In the genomic region with DNA sequence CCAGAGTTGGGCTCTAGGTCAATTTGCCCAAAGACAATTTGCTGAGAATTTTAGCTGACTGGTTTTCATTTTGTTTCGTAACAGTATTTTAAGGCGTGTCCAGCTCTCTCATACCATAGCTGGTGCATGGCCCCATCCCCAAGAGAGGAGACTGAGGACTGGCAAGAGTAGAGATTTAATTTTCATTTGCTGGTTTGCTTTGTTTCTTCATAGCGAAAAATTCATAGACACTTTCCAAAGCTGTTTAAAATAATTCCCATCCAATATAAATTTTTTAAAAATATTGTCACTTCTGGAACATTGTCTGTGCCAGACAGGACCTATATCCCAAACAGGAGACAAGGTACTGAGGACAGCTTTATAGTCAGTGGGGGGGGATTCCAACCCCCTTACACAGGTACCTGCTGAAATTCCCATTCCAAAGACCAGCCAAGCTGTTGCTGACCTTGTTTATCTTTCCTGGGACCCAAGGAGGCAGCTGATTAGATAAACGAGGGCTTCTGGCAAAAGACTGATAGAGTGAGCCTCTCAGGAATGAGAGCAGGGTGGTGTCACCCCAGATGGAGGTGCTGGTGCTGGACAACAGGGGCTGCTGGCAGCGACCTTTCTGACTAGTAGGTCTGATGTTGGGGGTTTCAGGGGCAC, we compare ENCODE assay signal across 16 cellular contexts. TPM values are rescaled to one million over a fixed set of nuclear protein-coding genes. Genes with fewer than 3 reads are reported as not detected.
DNase-seq lines count a peak whose midpoint lies in the region; ATAC-seq and TF ChIP-seq lines count a peak whose summit lies in the region.
"Had no signal": no experiment of that assay in that cellular context is flagged by ENCODE, and none has a peak within 500 bp of the region (broad histone marks: within the 10 kb centered on the region; RNA-seq: fewer than 3 reads in every experiment).

No MANE protein-coding gene starts in this region.

- peaks cover 42% of the 10 kb centered on the region for H3K4me1 ChIP-seq in IMR-90 (ENCODE audit: control insufficient read depth, insufficient read depth, low read length)
- no peaks in the 10 kb centered on the region for H3K4me1 ChIP-seq in OCI-LY7 (ENCODE audit: insufficient read depth, low read length, poor library complexity, severe bottlenecking)

- H3K14ac ChIP-seq in IMR-90 (replicated peaks; ENCODE audit: low read depth, low read length), result peak overlapping the region; percentile 15; the same call in 1 of the 2 replicates

- no peaks in the 10 kb centered on the region for H3K27me3 ChIP-seq in IMR-90 (ENCODE audit: control insufficient read depth, insufficient read depth, low read length)

- no peak overlapping the region for H3K27ac Mint-ChIP-seq in activated naive CD8-positive, alpha-beta T cell treated with anti-CD3 and anti-CD28 coated beads, Interleukin-2, amount 50 U/mL, for 24 hours
- H3K27ac Mint-ChIP-seq: activated CD8-positive, alpha-beta T cell treated with anti-CD3 and anti-CD28 coated beads for 36 hours; memory B cell had no signal

- TF ChIP-seq CTCF in IMR-90 (conservative IDR thresholded peaks at IDR 0.05; ENCODE audit: low read depth, low read length) (no peak), OCI-LY7 (conservative IDR thresholded peaks at IDR 0.05; ENCODE audit: low read length) (no peak)

- H4K5ac ChIP-seq in IMR-90 (ENCODE audit: low read depth, low read length), result peak overlapping the region; percentile 16; the same call in 1 of the 2 replicates

- WGBS in IMR-90 (ENCODE audit: extremely low coverage in 2 of 2, insufficient read length in 1 of 2), 2 experiments, result no CpG with 5 or more reads among the region's 5 CpGs

- no peak overlapping the region for H3K23ac ChIP-seq in IMR-90 (ENCODE audit: low read depth, low read length)

- no peaks in the 10 kb centered on the region for H3K4me1 Mint-ChIP-seq in activated naive CD8-positive, alpha-beta T cell treated with anti-CD3 and anti-CD28 coated beads, Interleukin-2, amount 50 U/mL, for 24 hours

- CTCF ChIA-PET in IMR-90 (lab: Yijun Ruan, JAX) (interaction anchor here (1.0 to 1.3 kb wide), 2 partner anchors 164 to 189 kb away, joined by 3 to 4 read pairs; no protein-coding TSS in a partner anchor), OCI-LY7 (lab: Charles Lee; ENCODE audit: unreplicated experiment) (no interaction called here)

- H3K79me2 ChIP-seq in OCI-LY7 (ENCODE audit: insufficient read depth, low read depth, low read length), result no peaks in the 10 kb centered on the region

- H3K9me1 ChIP-seq in IMR-90 (ENCODE audit: insufficient read depth, low read length), result peaks cover 28% of the 10 kb centered on the region

- peak overlapping the region; percentile 52 for H3K4ac ChIP-seq in IMR-90 (ENCODE audit: low read depth, low read length)

- peak overlapping the region; percentile 87; the same call in 1 of the 2 replicates for H2AK5ac ChIP-seq in IMR-90 (ENCODE audit: low read depth, low read length)

- H3K27ac ChIP-seq in IMR-90 (ENCODE audit: insufficient read depth, low read length), result no peak overlapping the region
- H3K27ac ChIP-seq in caudate nucleus (ENCODE audit: low read depth, low read length), result peak overlapping the region; percentile 4
- H3K27ac ChIP-seq in substantia nigra (ENCODE audit: low read depth, low read length, poor library complexity, severe bottlenecking), result peak overlapping the region; percentile 96
- H3K27ac ChIP-seq in OCI-LY7 (ENCODE audit: low read depth, low read length, poor library complexity, severe bottlenecking), result no peak overlapping the region
- H3K27ac ChIP-seq: VCaP had no signal

- peak overlapping the region; percentile 38; the same call in 1 of the 2 replicates for H4K91ac ChIP-seq in IMR-90 (ENCODE audit: insufficient read depth, low read depth, low read length)

- TF ChIP-seq POLR2A in IMR-90 (IDR thresholded peaks at IDR 0.05; ENCODE audit: low read depth, low read length), result no peak

- no peak for TF ChIP-seq RAD21 in IMR-90 (IDR thresholded peaks at IDR 0.05; ENCODE audit: low read length)

- H3K4me3 ChIP-seq in IMR-90 (ENCODE audit: insufficient read depth, low read depth, low read length), result no peak overlapping the region
- H3K4me3 ChIP-seq in OCI-LY7 (ENCODE audit: low read depth, low read length, poor library complexity, severe bottlenecking), result no peak overlapping the region

- DNase-seq in IMR-90 (no peak), caudate nucleus (lab: John Stamatoyannopoulos, UW) (no peak), left ventricle myocardium superior (no peak), substantia nigra (lab: John Stamatoyannopoulos, UW) (no peak), inferior parietal cortex (ENCODE audit: extremely low spot score) (no peak), OCI-LY7 (ENCODE audit: low spot score) (no peak)
- no peak for DNase-seq in activated CD4-positive, alpha-beta T cell treated with anti-CD3 and anti-CD28 coated beads, Interleukin-2, amount 50 U/mL, for 1 hour
- DNase-seq in activated naive CD8-positive, alpha-beta T cell treated with anti-CD3 and anti-CD28 coated beads, Interleukin-2, amount 50 U/mL, for 24 hours, result no peak
- DNase-seq: activated CD8-positive, alpha-beta T cell treated with anti-CD3 and anti-CD28 coated beads for 36 hours; AML-193; NCI-H1694 treated with DMSO at 0.1 percent for 48 hours; NCI-H510A; OCI-M1 had no signal

- H3K36me3 Mint-ChIP-seq in activated naive CD8-positive, alpha-beta T cell treated with anti-CD3 and anti-CD28 coated beads, Interleukin-2, amount 50 U/mL, for 24 hours (ENCODE audit: low read depth), result no peaks in the 10 kb centered on the region

- no peak overlapping the region for H2AK9ac ChIP-seq in IMR-90 (replicated peaks; ENCODE audit: low read depth, low read length, poor library complexity)

- H3K4me2 ChIP-seq in IMR-90 (ENCODE audit: low read depth, low read length), result no peak overlapping the region
- H3K4me2 ChIP-seq in OCI-LY7 (ENCODE audit: low read length), result no peak overlapping the region

- POLR2A ChIA-PET in IMR-90 (lab: Charles Lee; ENCODE audit: unreplicated experiment) (no interaction called here), OCI-LY7 (lab: Charles Lee) (no interaction called here)

- peak overlapping the region in 1 of 2 experiments; percentile 33; a peak in 1 of 4 replicates for H4K8ac ChIP-seq in IMR-90 (ENCODE audit: low read depth in 2 of 2, low read length in 2 of 2)

- H3K9me3 ChIP-seq in IMR-90 (ENCODE audit: control insufficient read depth, insufficient read depth, low read length) (no peaks in the 10 kb centered on the region), OCI-LY7 (ENCODE audit: low read length) (no peaks in the 10 kb centered on the region)

- H3K9me2 ChIP-seq in OCI-LY7 (ENCODE audit: insufficient read depth, low read length), result no peaks in the 10 kb centered on the region

- H4K20me1 ChIP-seq in IMR-90 (ENCODE audit: insufficient read depth, low read length), result peaks cover 3% of the 10 kb centered on the region; the same call in 1 of the 2 replicates
- no peaks in the 10 kb centered on the region for H4K20me1 ChIP-seq in OCI-LY7 (ENCODE audit: insufficient read depth, low read length)

- no peak overlapping the region for H3K9ac ChIP-seq in IMR-90 (ENCODE audit: low read depth, low read length)

- peak overlapping the region; percentile 5 for H2AFZ ChIP-seq in IMR-90 (replicated peaks; ENCODE audit: low read length, poor library complexity)
- no peak overlapping the region for H2AFZ ChIP-seq in OCI-LY7 (ENCODE audit: low read length)

- H3K36me3 ChIP-seq in IMR-90 (ENCODE audit: control insufficient read depth, insufficient read depth, low read length) (no peaks in the 10 kb centered on the region), OCI-LY7 (ENCODE audit: insufficient read depth, low read length) (no peaks in the 10 kb centered on the region)

- intact Hi-C loops in IMR-90 (cut with micrococcal nuclease), result no loop called here
- intact Hi-C loops in left ventricle myocardium superior (cut with micrococcal nuclease), result no loop called here
- intact Hi-C loops in OCI-LY7 (cut with micrococcal nuclease; ENCODE audit: unreplicated experiment), result no loop called here

- H3K56ac ChIP-seq in IMR-90 (ENCODE audit: extremely low read depth, insufficient read depth, low read length), result no peak overlapping the region

- H3K18ac ChIP-seq in IMR-90 (ENCODE audit: low read depth, low read length), result peak overlapping the region; percentile 21

- H3K4me3 Mint-ChIP-seq in activated naive CD8-positive, alpha-beta T cell treated with anti-CD3 and anti-CD28 coated beads, Interleukin-2, amount 50 U/mL, for 24 hours, result no peak overlapping the region
- H3K4me3 Mint-ChIP-seq: activated CD8-positive, alpha-beta T cell treated with anti-CD3 and anti-CD28 coated beads for 36 hours; memory B cell; neural crest cell had no signal

- H2BK120ac ChIP-seq in IMR-90 (ENCODE audit: low read depth, low read length), result peak overlapping the region; percentile 67

- H2BK15ac ChIP-seq in IMR-90 (ENCODE audit: low read depth, low read length), result peak overlapping the region; percentile 77; the same call in 2 of the 3 replicates

- no peak overlapping the region for H2BK5ac ChIP-seq in IMR-90 (ENCODE audit: low read depth, low read length, poor library complexity, severe bottlenecking)

- H3K27me3 Mint-ChIP-seq in activated naive CD8-positive, alpha-beta T cell treated with anti-CD3 and anti-CD28 coated beads, Interleukin-2, amount 50 U/mL, for 24 hours, result peaks cover 5% of the 10 kb centered on the region
- H3K27me3 Mint-ChIP-seq: activated CD8-positive, alpha-beta T cell treated with anti-CD3 and anti-CD28 coated beads for 36 hours; memory B cell had no signal

- H2BK20ac ChIP-seq in IMR-90 (ENCODE audit: low read depth, low read length), result peak overlapping the region; percentile 72; the same call in 1 of the 2 replicates

- no peaks in the 10 kb centered on the region for H3K9me3 Mint-ChIP-seq in activated naive CD8-positive, alpha-beta T cell treated with anti-CD3 and anti-CD28 coated beads, Interleukin-2, amount 50 U/mL, for 24 hours
- H3K9me3 Mint-ChIP-seq: activated CD8-positive, alpha-beta T cell treated with anti-CD3 and anti-CD28 coated beads for 36 hours; memory B cell; neural crest cell had no signal

- ATAC-seq in IMR-90 (ENCODE audit: low read depth) (no peak), left ventricle myocardium superior (peak; percentile 46)
- ATAC-seq in activated naive CD8-positive, alpha-beta T cell treated with anti-CD3 and anti-CD28 coated beads, Interleukin-2, amount 50 U/mL, for 24 hours, result no peak
- ATAC-seq: activated CD8-positive, alpha-beta T cell treated with anti-CD3 and anti-CD28 coated beads for 36 hours had no signal

- H3K79me1 ChIP-seq in IMR-90 (ENCODE audit: low read depth in 1 of 2, low read length in 2 of 2), result peaks cover 0 to 7% of the 10 kb centered on the region in 2 experiments; a peak in 2 of 4 replicates

- in situ Hi-C loops in IMR-90 (cut with MboI; ENCODE audit: low sequenced_read_pairs), result no loop called here

- dilution Hi-C loops in IMR-90 (cut with HindIII; ENCODE audit: low sequenced_read_pairs, unreplicated experiment), result no loop called here

- BruUV-seq in IMR-90 (replicated peaks; lab: Mats Ljungman, UMichigan) (no TSS peak), OCI-LY7 (replicated peaks; lab: Mats Ljungman, UMichigan) (no TSS peak)

RNA-seq across cellular contexts. Expression of a gene that starts 6.8 kb away (rescaled TPM):
- total RNA-seq in IMR-90 (2012; rRNA removed) (9.5 and 14.7 TPM in 2 replicates), left ventricle myocardium superior (27.4 TPM), OCI-LY7 (2022) (not detected in 2 replicates)
- polyA plus RNA-seq in IMR-90 (2012; rRNA removed), result 23.5 and 25.1 TPM in 2 replicates
- 17.2 and 30.6 TPM in 2 replicates for polyA plus RNA-seq in IMR-90 (2012; cell fraction: cytosol; rRNA removed)
- polyA plus RNA-seq in IMR-90 (2012; cell fraction: nucleus; rRNA removed; ENCODE audit: low replicate concordance), result 24.7 and 29.8 TPM in 2 replicates
- not detected in 2 replicates for total RNA-seq in OCI-LY7 (2014; rRNA removed; shearing (Covaris generic))
- total RNA-seq: activated CD8-positive, alpha-beta T cell treated with anti-CD3 and anti-CD28 coated beads for 36 hours had no signal

Comparison
In these comparisons a context has a peak if more than half of its experiments do, and no peak if none do; other contexts are left out.
1. H3K27ac ChIP-seq: peak in caudate nucleus (single experiment) and substantia nigra (single experiment); none in IMR-90 (single experiment) and OCI-LY7 (single experiment).
2. RNA of a gene that starts 6.8 kb away (total RNA-seq): 27.4 TPM in left ventricle myocardium superior (single experiment) and 9.5 to 14.7 TPM in IMR-90; not detected in OCI-LY7; every median in the first group is over 10 times any median in the second.